In genomic region chr11:11857769-11858168, GRCh38 we compare ENCODE assay signal across 16 cellular contexts. TPM values are rescaled to one million over a fixed set of nuclear protein-coding genes. Genes with fewer than 3 reads are reported as not detected.
A peak's percentile ranks its signal among the peaks of the same experiment; 100 is the strongest.
DNase-seq lines count a peak whose midpoint lies in the region; ATAC-seq and TF ChIP-seq lines count a peak whose summit lies in the region.
"Had no signal": no experiment of that assay in that cellular context is flagged by ENCODE, and none has a peak within 500 bp of the region (broad histone marks: within the 10 kb centered on the region; RNA-seq: fewer than 3 reads in every experiment).

No MANE protein-coding gene starts in this region.

- CTCF ChIA-PET in CD4-positive, alpha-beta T cell (lab: Charles Lee): interaction anchor here (1.0 to 1.7 kb wide), 2 partner anchors 8 to 9 kb away, joined by 4 to 6 read pairs; no protein-coding TSS in a partner anchor
- CTCF ChIA-PET in HEK293 (lab: Yijun Ruan, JAX): no interaction called here
- CTCF ChIA-PET in naive thymus-derived CD4-positive, alpha-beta T cell (lab: Charles Lee): interaction anchor here (0.7 to 1.8 kb wide), 3 partner anchors 8 to 107 kb away, joined by 3 to 4 read pairs (median 4); no protein-coding TSS in a partner anchor

- peaks cover 70% of the 10 kb centered on the region for H3K4me1 Mint-ChIP-seq in CD4-positive, alpha-beta T cell (ENCODE audit: low read depth)
- H3K4me1 Mint-ChIP-seq in activated naive CD8-positive, alpha-beta T cell treated with anti-CD3 and anti-CD28 coated beads, Interleukin-2, amount 50 U/mL, for 24 hours: peaks cover 71% of the 10 kb centered on the region
- H3K4me1 Mint-ChIP-seq in naive thymus-derived CD4-positive, alpha-beta T cell: peaks cover 34 to 86% (median 68%) of the 10 kb centered on the region in 7 donors

- no peak for DNase-seq in CD4-positive, alpha-beta T cell
- no peak for DNase-seq in activated naive CD8-positive, alpha-beta T cell treated with anti-CD3 and anti-CD28 coated beads, Interleukin-2, amount 50 U/mL, for 24 hours
- DNase-seq in naive thymus-derived CD4-positive, alpha-beta T cell: no peak
- DNase-seq in NAMALWA (ENCODE audit: low spot score): no peak
- DNase-seq in sigmoid colon: no peak
- DNase-seq: activated CD4-positive, alpha-beta T cell treated with anti-CD3 and anti-CD28 coated beads for 36 hours; C1 segment of cervical spinal cord; endodermal cell; GM23248; MG63; stimulated activated CD4-positive, alpha-beta T cell treated with anti-CD3 and anti-CD28 coated beads, Interleukin-4, amount 100 ng/mL, for 24 hours had no signal

- no peak for TF ChIP-seq CTCF in CD4-positive, alpha-beta T cell (IDR thresholded peaks at IDR 0.05)
- TF ChIP-seq CTCF in HEK293 (tag by site-specific recombination; IDR thresholded peaks at IDR 0.05) (no peak), sigmoid colon (IDR thresholded peaks at IDR 0.05) (no peak)

- WGBS in sigmoid colon, 2 donors: 87 to 90% methylated on average over 5 of the region's 5 CpGs

- H3K4me3 Mint-ChIP-seq in CD4-positive, alpha-beta T cell: peak overlapping the region; percentile 19
- peak overlapping the region; percentile 20 for H3K4me3 Mint-ChIP-seq in activated naive CD8-positive, alpha-beta T cell treated with anti-CD3 and anti-CD28 coated beads, Interleukin-2, amount 50 U/mL, for 24 hours
- peak overlapping the region in 8 of 10 donors; percentile 16 to 68 (median 54) for H3K4me3 Mint-ChIP-seq in naive thymus-derived CD4-positive, alpha-beta T cell
- H3K4me3 Mint-ChIP-seq: activated CD4-positive, alpha-beta T cell treated with anti-CD3 and anti-CD28 coated beads for 36 hours; endodermal cell had no signal

- H3K9me3 ChIP-seq in CD4-positive, alpha-beta T cell (ENCODE audit: control insufficient read depth, low read length): no peaks in the 10 kb centered on the region
- no peaks in the 10 kb centered on the region for H3K9me3 ChIP-seq in HEK293 (ENCODE audit: control insufficient read depth, insufficient read depth, low read depth, low read length)
- no peaks in the 10 kb centered on the region for H3K9me3 ChIP-seq in naive thymus-derived CD4-positive, alpha-beta T cell (ENCODE audit: control insufficient read depth in 2 of 3, low read length in 3 of 3)
- no peaks in the 10 kb centered on the region for H3K9me3 ChIP-seq in sigmoid colon
- H3K9me3 ChIP-seq: MG63, prostate gland had no signal

- no peaks in the 10 kb centered on the region for H3K9me3 Mint-ChIP-seq in CD4-positive, alpha-beta T cell
- H3K9me3 Mint-ChIP-seq in activated naive CD8-positive, alpha-beta T cell treated with anti-CD3 and anti-CD28 coated beads, Interleukin-2, amount 50 U/mL, for 24 hours: no peaks in the 10 kb centered on the region
- H3K9me3 Mint-ChIP-seq in naive thymus-derived CD4-positive, alpha-beta T cell: no peaks in the 10 kb centered on the region
- H3K9me3 Mint-ChIP-seq: activated T-helper 2 cell treated with anti-CD3 and anti-CD28 coated beads, Interferon-gamma antibody, Interleukin-2, Interleukin-4, amounts not matched to agents 10 μg/mL and 5 μg/mL and 100 μg/mL, durations not matched to agents 14 hours and 24 hours and 36 hours; endodermal cell had no signal

- POLR2A ChIA-PET in CD4-positive, alpha-beta T cell (lab: Charles Lee): interaction anchor here (0.6 to 2.7 kb wide), 5 partner anchors 9 to 80 kb away, joined by 3 to 32 read pairs (median 4); partner anchors contain the start of gene USP47
- POLR2A ChIA-PET in HEK293 (lab: Yijun Ruan, JAX): no interaction called here
- POLR2A ChIA-PET in naive thymus-derived CD4-positive, alpha-beta T cell (lab: Charles Lee): interaction anchor here (4.6 kb wide), 1 partner anchor 15 kb away, joined by 24 read pairs; the partner anchor contains the start of gene USP47

- no peaks in the 10 kb centered on the region for H3K36me3 ChIP-seq in HEK293 (ENCODE audit: control insufficient read depth in 2 of 2, insufficient read depth in 1 of 2, low read length in 2 of 2)
- H3K36me3 ChIP-seq in naive thymus-derived CD4-positive, alpha-beta T cell (ENCODE audit: control insufficient read depth in 2 of 3, insufficient read depth in 3 of 3, low read length in 3 of 3): no peaks in the 10 kb centered on the region
- H3K36me3 ChIP-seq in sigmoid colon: no peaks in the 10 kb centered on the region
- H3K36me3 ChIP-seq: MG63, prostate gland had no signal

- no peaks in the 10 kb centered on the region; the same call in 1 of the 2 replicates for H3K4me1 ChIP-seq in HEK293 (ENCODE audit: control insufficient read depth, insufficient read depth, low read length)
- peaks cover 25 to 33% of the 10 kb centered on the region in 2 donors for H3K4me1 ChIP-seq in naive thymus-derived CD4-positive, alpha-beta T cell (ENCODE audit: control insufficient read depth in 2 of 2, insufficient read depth in 2 of 2, low read length in 2 of 2)
- peaks cover 0 to 76% (median 44%) of the 10 kb centered on the region in 4 donors for H3K4me1 ChIP-seq in sigmoid colon
- H3K4me1 ChIP-seq: prostate gland had no signal

- peak overlapping the region; percentile 0 for H3K27ac Mint-ChIP-seq in CD4-positive, alpha-beta T cell
- no peak overlapping the region for H3K27ac Mint-ChIP-seq in activated naive CD8-positive, alpha-beta T cell treated with anti-CD3 and anti-CD28 coated beads, Interleukin-2, amount 50 U/mL, for 24 hours
- peak overlapping the region in 5 of 9 donors; percentile 2 to 66 (median 37) for H3K27ac Mint-ChIP-seq in naive thymus-derived CD4-positive, alpha-beta T cell
- H3K27ac Mint-ChIP-seq: activated T-helper 2 cell treated with anti-CD3 and anti-CD28 coated beads, Interferon-gamma antibody, Interleukin-2, Interleukin-4, amounts not matched to agents 10 μg/mL and 5 μg/mL and 100 μg/mL, durations not matched to agents 14 hours and 24 hours and 36 hours; endodermal cell had no signal

- H3K36me3 Mint-ChIP-seq in CD4-positive, alpha-beta T cell (ENCODE audit: low read depth): peaks cover 7% of the 10 kb centered on the region
- peaks cover 3% of the 10 kb centered on the region for H3K36me3 Mint-ChIP-seq in activated naive CD8-positive, alpha-beta T cell treated with anti-CD3 and anti-CD28 coated beads, Interleukin-2, amount 50 U/mL, for 24 hours (ENCODE audit: low read depth)
- H3K36me3 Mint-ChIP-seq in naive thymus-derived CD4-positive, alpha-beta T cell: peaks cover 0 to 8% (median 0%) of the 10 kb centered on the region in 5 donors

- TF ChIP-seq EP300 in sigmoid colon (IDR thresholded peaks at IDR 0.05): no peak

- no peaks in the 10 kb centered on the region for H3K27me3 Mint-ChIP-seq in CD4-positive, alpha-beta T cell
- no peaks in the 10 kb centered on the region for H3K27me3 Mint-ChIP-seq in activated naive CD8-positive, alpha-beta T cell treated with anti-CD3 and anti-CD28 coated beads, Interleukin-2, amount 50 U/mL, for 24 hours
- no peaks in the 10 kb centered on the region for H3K27me3 Mint-ChIP-seq in naive thymus-derived CD4-positive, alpha-beta T cell
- H3K27me3 Mint-ChIP-seq: activated CD4-positive, alpha-beta T cell treated with anti-CD3 and anti-CD28 coated beads for 36 hours had no signal

- TF ChIP-seq POLR2A in sigmoid colon (IDR thresholded peaks at IDR 0.05): no peak

- H3K4me3 ChIP-seq in HEK293 (ENCODE audit: low read depth, low read length) (no peak overlapping the region), sigmoid colon (no peak overlapping the region)
- peak overlapping the region; percentile 21 for H3K4me3 ChIP-seq in naive thymus-derived CD4-positive, alpha-beta T cell (ENCODE audit: low read length)
- H3K4me3 ChIP-seq: GM23248, MG63, prostate gland had no signal

- ATAC-seq in CD4-positive, alpha-beta T cell (ENCODE audit: poor library complexity): peak; percentile 27
- no peak for ATAC-seq in activated naive CD8-positive, alpha-beta T cell treated with anti-CD3 and anti-CD28 coated beads, Interleukin-2, amount 50 U/mL, for 24 hours
- peak; percentile 35 for ATAC-seq in naive thymus-derived CD4-positive, alpha-beta T cell
- ATAC-seq in HG03571 (IDR thresholded peaks at IDR 0.05; ENCODE audit: unreplicated experiment): no peak
- no peak for ATAC-seq in GM21717 (IDR thresholded peaks at IDR 0.05; ENCODE audit: unreplicated experiment)
- ATAC-seq: activated CD4-positive, alpha-beta T cell treated with anti-CD3 and anti-CD28 coated beads for 36 hours had no signal

- H3K27ac ChIP-seq in CD4-positive, alpha-beta T cell (ENCODE audit: low read depth, low read length): no peak overlapping the region
- no peak overlapping the region for H3K27ac ChIP-seq in HEK293 (ENCODE audit: extremely low read depth, low read depth, low read length)
- no peak overlapping the region for H3K27ac ChIP-seq in naive thymus-derived CD4-positive, alpha-beta T cell (ENCODE audit: low read depth, low read length)
- peak overlapping the region in 2 of 4 donors; percentile 2 to 41 for H3K27ac ChIP-seq in sigmoid colon
- H3K27ac ChIP-seq: GM23248, prostate gland had no signal

- intact Hi-C loops in CD4-positive, alpha-beta T cell (cut with DNase I, micrococcal nuclease): no loop called here
- intact Hi-C loops in naive thymus-derived CD4-positive, alpha-beta T cell (cut with micrococcal nuclease): loop anchor here (1.0 to 2.0 kb wide), 2 partner anchors 8 to 15 kb away; no protein-coding TSS in a partner anchor
- intact Hi-C loops in sigmoid colon (cut with DNase I): no loop called here

- H3K27me3 ChIP-seq in CD4-positive, alpha-beta T cell (ENCODE audit: control insufficient read depth, insufficient read depth, low read length): no peaks in the 10 kb centered on the region
- no peaks in the 10 kb centered on the region for H3K27me3 ChIP-seq in naive thymus-derived CD4-positive, alpha-beta T cell (ENCODE audit: control insufficient read depth in 2 of 2, insufficient read depth in 2 of 2, low read length in 2 of 2)
- no peaks in the 10 kb centered on the region for H3K27me3 ChIP-seq in sigmoid colon
- H3K27me3 ChIP-seq: MG63 had no signal

TF ChIP-seq in HEK293, 187 proteins besides CTCF, POLR2A, EP300 and RAD21:
- TF ChIP-seq SETDB1 (IDR thresholded peaks at IDR 0.05; ENCODE audit: insufficient read length, low read length) (peak; percentile 73), SP2 (tag by site-specific recombination; IDR thresholded peaks at IDR 0.05) (peak; percentile 30; the same call in 1 of the 2 replicates), TRIM28 (IDR thresholded peaks at IDR 0.05; ENCODE audit: borderline replicate concordance, low read length) (0 out of 2 replicates have a peak, but pooled peaks have one; percentile 35), ZBTB8A (tag by site-specific recombination; IDR thresholded peaks at IDR 0.05) (no peak)

RNA-seq across cellular contexts. Expression of gene USP47, which starts 16.0 kb away (rescaled TPM):
- total RNA-seq in CD4-positive, alpha-beta T cell: 100 to 1,000 TPM in 1 of 2 experiments, 10 to 100 TPM in 1; 97.0 to 100 TPM
- 10 to 100 TPM; 45.6 to 71.8 (median 59.1) TPM for total RNA-seq in naive thymus-derived CD4-positive, alpha-beta T cell
- 10 to 100 TPM; 42.1 to 72.4 TPM for polyA plus RNA-seq in naive thymus-derived CD4-positive, alpha-beta T cell
- 100 to 1,000 TPM in 3 of 4 donors, 10 to 100 TPM in 1; 84.9 to 105 (median 103) TPM for total RNA-seq in sigmoid colon
- polyA plus RNA-seq in sigmoid colon: 10 to 100 TPM; 10.6 to 21.3 (median 17.4) TPM

Comparison
In these comparisons a context has a peak if more than half of its experiments do, and no peak if none do; other contexts are left out.
1. ATAC-seq: peak in CD4-positive, alpha-beta T cell (single experiment) and naive thymus-derived CD4-positive, alpha-beta T cell (single experiment); none in activated naive CD8-positive, alpha-beta T cell treated with anti-CD3 and anti-CD28 coated beads, Interleukin-2, amount 50 U/mL, for 24 hours (single experiment), HG03571 (single experiment) and GM21717 (single experiment).
2. intact Hi-C loops: an anchor here in naive thymus-derived CD4-positive, alpha-beta T cell (1.0 to 2.0 kb wide); none called in CD4-positive, alpha-beta T cell and sigmoid colon.
3. Peak in every context shown above with its lines, with median percentiles within 50 percentile points of each other: H3K4me3 Mint-ChIP-seq.